In the genomic region with DNA sequence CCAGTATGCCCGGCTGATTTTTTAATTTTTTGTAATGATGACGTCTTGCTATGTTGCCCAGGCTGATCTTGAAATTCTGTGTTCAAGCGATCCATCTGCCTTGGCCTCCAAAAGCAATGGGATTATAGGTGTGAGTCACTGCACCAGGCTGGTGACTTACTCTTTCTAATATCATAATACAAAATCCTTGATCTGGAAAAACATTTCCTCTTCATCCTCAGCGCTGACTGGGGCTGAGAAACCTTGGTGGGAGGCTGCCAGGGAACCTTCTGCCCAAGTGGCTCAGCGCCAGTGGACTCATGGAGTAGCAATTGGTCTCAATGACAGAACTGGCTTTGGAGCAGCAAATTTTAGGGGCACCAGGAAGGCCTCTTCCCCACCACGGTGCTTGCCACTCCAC, we compare ENCODE assay signal across 16 cellular contexts. TPM values are rescaled to one million over a fixed set of nuclear protein-coding genes. Genes with fewer than 3 reads are reported as not detected.
DNase-seq lines count a peak whose midpoint lies in the region; ATAC-seq and TF ChIP-seq lines count a peak whose summit lies in the region.
"Had no signal": no experiment of that assay in that cellular context is flagged by ENCODE, and none has a peak within 500 bp of the region (broad histone marks: within the 10 kb centered on the region; RNA-seq: fewer than 3 reads in every experiment).

No MANE protein-coding gene starts in this region.

- H3K4me1 Mint-ChIP-seq in brain, result peaks cover 14% of the 10 kb centered on the region

- no peak for TF ChIP-seq CTCF in brain (conservative IDR thresholded peaks at IDR 0.05)

- peaks cover 9% of the 10 kb centered on the region for H3K27me3 Mint-ChIP-seq in brain

- H3K27ac Mint-ChIP-seq in brain, result peak overlapping the region in 4 of 5 experiments; percentile 48 to 81 (median 66)

- H3K36me3 Mint-ChIP-seq in brain, result no peaks in the 10 kb centered on the region

- DNase-seq in activated effector memory CD4-positive, alpha-beta T cell treated with anti-CD3 and anti-CD28 coated beads, Interleukin-2, amount 50 U/mL, for 16 hours, result peak; percentile 34
- DNase-seq in activated effector memory CD4-positive, alpha-beta T cell treated with Interleukin-2 at 50 U/mL for 16 hours, result no peak
- DNase-seq in renal cortical epithelial cell (ENCODE audit: low read depth), result peak; percentile 14
- DNase-seq in iPS-NIHi11 (ENCODE audit: low spot score), result no peak
- no peak for DNase-seq in DMS153 (lab: John Stamatoyannopoulos, UW)
- DNase-seq: AML-193, KG1, MM.1S, NCI-H1930, NCI-H2171, NCI-H510A, SJCRH30 had no signal

- H3K36me3 ChIP-seq in KOPT-K1 (ENCODE audit: insufficient read depth, low read length), result no peaks in the 10 kb centered on the region
- H3K36me3 ChIP-seq: SJCRH30 had no signal

- H3K4me3 Mint-ChIP-seq in brain, result no peak overlapping the region

- peak overlapping the region; percentile 18 for H3K27ac ChIP-seq in KOPT-K1 (ENCODE audit: low read depth, low read length, poor library complexity, severe bottlenecking)
- H3K27ac ChIP-seq: RWPE1, SJCRH30 had no signal

- no peaks in the 10 kb centered on the region for H3K9me3 ChIP-seq in KOPT-K1 (ENCODE audit: insufficient read depth, low read length, poor library complexity, severe bottlenecking)
- H3K9me3 ChIP-seq: SJCRH30 had no signal

- peaks cover 0 to 4% (median 0%) of the 10 kb centered on the region in 5 experiments for H3K9me3 Mint-ChIP-seq in brain

- no peak for ATAC-seq in HG03108 (IDR thresholded peaks at IDR 0.05; ENCODE audit: unreplicated experiment)

RNA-seq across cellular contexts. Expression of gene SEMA4D, which starts 17.5 kb away (rescaled TPM):
- 91.5 TPM for polyA plus RNA-seq in brain (ENCODE audit: insufficient read depth, low read depth, low replicate concordance)
- 6.9 and 55.4 TPM in 2 replicates for total RNA-seq in renal cortical epithelial cell
- total RNA-seq: SJCRH30 had no signal

Comparison
In these comparisons a context has a peak if more than half of its experiments do, and no peak if none do; other contexts are left out.
1. DNase-seq: peak in activated effector memory CD4-positive, alpha-beta T cell treated with anti-CD3 and anti-CD28 coated beads, Interleukin-2, amount 50 U/mL, for 16 hours (single experiment) and renal cortical epithelial cell (single experiment); none in activated effector memory CD4-positive, alpha-beta T cell treated with Interleukin-2 at 50 U/mL for 16 hours (single experiment), iPS-NIHi11 (single experiment) and DMS153 (single experiment).